In the genomic region with DNA sequence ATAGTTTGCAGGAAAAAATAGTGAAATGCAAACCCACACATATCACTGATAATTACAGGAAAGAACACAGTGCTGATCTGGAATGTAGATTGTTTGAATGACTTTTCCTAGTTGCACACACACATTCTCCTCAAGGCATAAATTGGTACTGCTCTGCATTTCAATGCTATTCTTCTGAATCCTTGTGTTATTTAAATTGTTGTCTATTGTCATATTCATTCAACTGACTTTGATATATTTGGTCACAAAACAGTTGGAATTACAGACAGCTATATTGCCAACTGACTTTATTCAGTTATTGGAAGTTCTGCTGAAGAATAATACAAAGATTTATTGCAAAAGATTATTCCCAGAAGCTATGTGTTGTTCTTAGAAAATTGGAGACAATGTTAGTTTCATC, we compare ENCODE assay signal across 36 cellular contexts.
"Had no signal": no experiment of that assay in that cellular context is flagged by ENCODE, and none has a peak within 500 bp of the region (broad histone marks: within the 10 kb centered on the region; RNA-seq: fewer than 3 reads in every experiment).

No MANE protein-coding gene starts in this region.

- H3K27me3 ChIP-seq: ascending aorta, cardiac muscle cell had no signal

- H3K4me3 Mint-ChIP-seq: activated B cell treated with CpG ODN at 0.5 μM for 24 hours; activated CD4-positive, alpha-beta memory T cell treated with anti-CD3 and anti-CD28 coated beads for 36 hours; activated CD4-positive, alpha-beta T cell treated with anti-CD3 and anti-CD28 coated beads, Interleukin-2, amount 10 ng/mL, durations not matched to agents 24 days and 14 days; activated CD8-positive, alpha-beta memory T cell treated with anti-CD3 and anti-CD28 coated beads, Interleukin-2, amount 10 ng/mL, durations not matched to agents 7 days and 5 days; activated CD8-positive, alpha-beta T cell treated with anti-CD3 and anti-CD28 coated beads, Interleukin-2, amount 10 ng/mL, durations not matched to agents 7 days and 5 days; activated naive CD4-positive, alpha-beta T cell treated with anti-CD3 and anti-CD28 coated beads, Interleukin-2, amount 10 ng/mL, durations not matched to agents 7 days and 5 days; activated naive CD4-positive, alpha-beta T cell treated with anti-CD3 and anti-CD28 coated beads, Interleukin-2, amount 50 U/mL, for 24 hours; activated naive CD8-positive, alpha-beta T cell; activated naive CD8-positive, alpha-beta T cell treated with anti-CD3 and anti-CD28 coated beads, Interleukin-2, amount 10 ng/mL, durations not matched to agents 7 days and 5 days; activated naive CD8-positive, alpha-beta T cell treated with anti-CD3 and anti-CD28 coated beads, Interleukin-2, amount 50 U/mL, for 24 hours; activated T-cell treated with anti-CD3 and anti-CD28 coated beads, Interleukin-2, amount 50 U/mL, for 24 hours; brain; T-helper 1 cell treated with Interleukin-12 subunit alpha and Interleukin-12 subunit beta and Interleukin-4 antibody, amounts not matched to agents 30 μg/mL and 1 μg/mL, for 36 hours; T-helper 2 cell treated with Interferon-gamma antibody and Interleukin-4, amounts not matched to agents 5 μg/mL and 100 μg/mL, for 36 hours had no signal

- H3K36me3 Mint-ChIP-seq: activated CD4-positive, alpha-beta memory T cell treated with anti-CD3 and anti-CD28 coated beads for 36 hours; activated CD8-positive, alpha-beta memory T cell treated with anti-CD3 and anti-CD28 coated beads, Interleukin-2, amount 10 ng/mL, durations not matched to agents 7 days and 5 days; activated naive CD4-positive, alpha-beta T cell treated with anti-CD3 and anti-CD28 coated beads, Interleukin-2, amount 10 ng/mL, durations not matched to agents 7 days and 5 days; activated naive CD4-positive, alpha-beta T cell treated with anti-CD3 and anti-CD28 coated beads, Interleukin-2, amount 50 U/mL, for 24 hours; activated naive CD8-positive, alpha-beta T cell; activated naive CD8-positive, alpha-beta T cell treated with anti-CD3 and anti-CD28 coated beads, Interleukin-2, amount 10 ng/mL, durations not matched to agents 7 days and 5 days had no signal

- H3K9me3 ChIP-seq: ascending aorta had no signal

- H3K36me3 ChIP-seq: ascending aorta, cardiac muscle cell had no signal

- DNase-seq: activated B cell treated with CpG ODN at 0.5 μM for 24 hours; activated CD4-positive, alpha-beta memory T cell treated with anti-CD3 and anti-CD28 coated beads for 36 hours; activated CD4-positive, alpha-beta T cell treated with anti-CD3 and anti-CD28 coated beads for 4 hours; activated CD4-positive, alpha-beta T cell treated with anti-CD3 and anti-CD28 coated beads, Interleukin-2, amount 10 ng/mL, durations not matched to agents 24 days and 14 days; activated CD4-positive, alpha-beta T cell treated with anti-CD3 and anti-CD28 coated beads, Interleukin-2, amount 50 U/mL, for 1 hour; activated CD4-positive, alpha-beta T cell treated with anti-CD3 and anti-CD28 coated beads, Interleukin-2, amount 50 U/mL, for 4 hours; activated CD4-positive, CD25-positive, alpha-beta regulatory T cell treated with anti-CD3 and anti-CD28 coated beads, Interleukin-2, amount 50 U/mL, for 72 hours; activated CD8-positive, alpha-beta memory T cell treated with anti-CD3 and anti-CD28 coated beads for 24 hours; activated CD8-positive, alpha-beta memory T cell treated with anti-CD3 and anti-CD28 coated beads, Interleukin-2, amount 10 ng/mL, durations not matched to agents 7 days and 5 days; activated CD8-positive, alpha-beta memory T cell treated with anti-CD3 and anti-CD28 coated beads, Interleukin-2, amount 50 U/mL, for 48 hours; activated CD8-positive, alpha-beta T cell treated with anti-CD3 and anti-CD28 coated beads, Interleukin-2, amount 10 ng/mL, durations not matched to agents 7 days and 5 days; activated effector memory CD4-positive, alpha-beta T cell treated with Interleukin-2 at 50 U/mL for 16 hours; activated gamma-delta T cell; activated naive CD4-positive, alpha-beta T cell treated with anti-CD3 and anti-CD28 coated beads, Interleukin-2, amount 10 ng/mL, durations not matched to agents 7 days and 5 days; activated naive CD4-positive, alpha-beta T cell treated with Interleukin-2 at 50 U/mL for 16 hours; activated naive CD8-positive, alpha-beta T cell treated with anti-CD3 and anti-CD28 coated beads, Interleukin-2, amount 10 ng/mL, durations not matched to agents 7 days and 5 days; activated naive CD8-positive, alpha-beta T cell treated with anti-CD3 and anti-CD28 coated beads, Interleukin-2, amount 50 U/mL, for 24 hours; activated T-cell treated with anti-CD3 and anti-CD28 coated beads, Interleukin-2, amount 50 U/mL, for 24 hours; activated T-cell treated with anti-CD3 and anti-CD28 coated beads, Interleukin-2, amount 50 U/mL, for 48 hours; amygdala; anterior cingulate cortex; central memory CD4-positive, alpha-beta T cell; T-helper 1 cell; T-helper 2 cell; T-helper 9 cell had no signal

- H3K9me3 Mint-ChIP-seq: brain had no signal

- H3K4me1 ChIP-seq: ascending aorta had no signal

- H3K4me1 Mint-ChIP-seq: activated B cell treated with CpG ODN at 0.5 μM for 24 hours; activated CD4-positive, alpha-beta T cell treated with anti-CD3 and anti-CD28 coated beads, Interleukin-2, amount 10 ng/mL, durations not matched to agents 24 days and 14 days; activated CD8-positive, alpha-beta memory T cell treated with anti-CD3 and anti-CD28 coated beads, Interleukin-2, amount 10 ng/mL, durations not matched to agents 7 days and 5 days; activated naive CD4-positive, alpha-beta T cell treated with anti-CD3 and anti-CD28 coated beads, Interleukin-2, amount 10 ng/mL, durations not matched to agents 7 days and 5 days; activated naive CD4-positive, alpha-beta T cell treated with anti-CD3 and anti-CD28 coated beads, Interleukin-2, amount 50 U/mL, for 24 hours; activated naive CD8-positive, alpha-beta T cell treated with anti-CD3 and anti-CD28 coated beads, Interleukin-2, amount 10 ng/mL, durations not matched to agents 7 days and 5 days; activated naive CD8-positive, alpha-beta T cell treated with anti-CD3 and anti-CD28 coated beads, Interleukin-2, amount 50 U/mL, for 24 hours had no signal

- H3K4me3 ChIP-seq: ascending aorta, cardiac muscle cell had no signal

- H3K27ac Mint-ChIP-seq: activated B cell treated with CpG ODN at 0.5 μM for 24 hours; activated CD4-positive, alpha-beta memory T cell treated with anti-CD3 and anti-CD28 coated beads for 36 hours; activated CD4-positive, alpha-beta T cell treated with anti-CD3 and anti-CD28 coated beads, Interleukin-2, amount 10 ng/mL, durations not matched to agents 24 days and 14 days; activated CD8-positive, alpha-beta memory T cell treated with anti-CD3 and anti-CD28 coated beads, Interleukin-2, amount 10 ng/mL, durations not matched to agents 7 days and 5 days; activated CD8-positive, alpha-beta T cell treated with anti-CD3 and anti-CD28 coated beads, Interleukin-2, amount 10 ng/mL, durations not matched to agents 7 days and 5 days; activated naive CD4-positive, alpha-beta T cell treated with anti-CD3 and anti-CD28 coated beads, Interleukin-2, amount 10 ng/mL, durations not matched to agents 7 days and 5 days; activated naive CD4-positive, alpha-beta T cell treated with anti-CD3 and anti-CD28 coated beads, Interleukin-2, amount 50 U/mL, for 24 hours; activated naive CD8-positive, alpha-beta T cell; activated naive CD8-positive, alpha-beta T cell treated with anti-CD3 and anti-CD28 coated beads, Interleukin-2, amount 10 ng/mL, durations not matched to agents 7 days and 5 days; activated naive CD8-positive, alpha-beta T cell treated with anti-CD3 and anti-CD28 coated beads, Interleukin-2, amount 50 U/mL, for 24 hours; activated T-cell treated with anti-CD3 and anti-CD28 coated beads, Interleukin-2, amount 50 U/mL, for 24 hours; activated T-helper 2 cell treated with anti-CD3 and anti-CD28 coated beads, Interferon-gamma antibody, Interleukin-2, Interleukin-4, amounts not matched to agents 10 μg/mL and 5 μg/mL and 100 μg/mL, durations not matched to agents 14 hours and 24 hours and 36 hours; brain; T-helper 1 cell treated with Interleukin-12 subunit alpha and Interleukin-12 subunit beta and Interleukin-4 antibody, amounts not matched to agents 30 μg/mL and 1 μg/mL, for 36 hours; T-helper 2 cell treated with Interferon-gamma antibody and Interleukin-4, amounts not matched to agents 5 μg/mL and 100 μg/mL, for 36 hours had no signal

- FAIRE-seq: bronchial epithelial cell, TTC549 had no signal

- H3K27ac ChIP-seq: ascending aorta, cardiac muscle cell, VCaP had no signal

- H3K27me3 Mint-ChIP-seq: activated B cell treated with CpG ODN at 0.5 μM for 24 hours; activated CD4-positive, alpha-beta memory T cell treated with anti-CD3 and anti-CD28 coated beads for 36 hours; activated CD4-positive, alpha-beta T cell treated with anti-CD3 and anti-CD28 coated beads, Interleukin-2, amount 10 ng/mL, durations not matched to agents 24 days and 14 days; activated CD8-positive, alpha-beta memory T cell treated with anti-CD3 and anti-CD28 coated beads, Interleukin-2, amount 10 ng/mL, durations not matched to agents 7 days and 5 days; activated naive CD4-positive, alpha-beta T cell treated with anti-CD3 and anti-CD28 coated beads, Interleukin-2, amount 10 ng/mL, durations not matched to agents 7 days and 5 days; activated naive CD4-positive, alpha-beta T cell treated with anti-CD3 and anti-CD28 coated beads, Interleukin-2, amount 50 U/mL, for 24 hours; activated naive CD8-positive, alpha-beta T cell; activated naive CD8-positive, alpha-beta T cell treated with anti-CD3 and anti-CD28 coated beads, Interleukin-2, amount 10 ng/mL, durations not matched to agents 7 days and 5 days; activated naive CD8-positive, alpha-beta T cell treated with anti-CD3 and anti-CD28 coated beads, Interleukin-2, amount 50 U/mL, for 24 hours; activated T-cell treated with anti-CD3 and anti-CD28 coated beads, Interleukin-2, amount 50 U/mL, for 24 hours; brain had no signal
